1 cellular context compared by ENCODE assay signal in genomic region chr1:204513117-204513716, GRCh38.
TF ChIP-seq lines count a peak whose summit lies in the region.

No MANE protein-coding gene starts in this region.

TF ChIP-seq in SK-N-SH, 30 proteins besides CTCF, POLR2A, EP300 and RAD21 (continued from another document):
- TF ChIP-seq, protein P1, sequence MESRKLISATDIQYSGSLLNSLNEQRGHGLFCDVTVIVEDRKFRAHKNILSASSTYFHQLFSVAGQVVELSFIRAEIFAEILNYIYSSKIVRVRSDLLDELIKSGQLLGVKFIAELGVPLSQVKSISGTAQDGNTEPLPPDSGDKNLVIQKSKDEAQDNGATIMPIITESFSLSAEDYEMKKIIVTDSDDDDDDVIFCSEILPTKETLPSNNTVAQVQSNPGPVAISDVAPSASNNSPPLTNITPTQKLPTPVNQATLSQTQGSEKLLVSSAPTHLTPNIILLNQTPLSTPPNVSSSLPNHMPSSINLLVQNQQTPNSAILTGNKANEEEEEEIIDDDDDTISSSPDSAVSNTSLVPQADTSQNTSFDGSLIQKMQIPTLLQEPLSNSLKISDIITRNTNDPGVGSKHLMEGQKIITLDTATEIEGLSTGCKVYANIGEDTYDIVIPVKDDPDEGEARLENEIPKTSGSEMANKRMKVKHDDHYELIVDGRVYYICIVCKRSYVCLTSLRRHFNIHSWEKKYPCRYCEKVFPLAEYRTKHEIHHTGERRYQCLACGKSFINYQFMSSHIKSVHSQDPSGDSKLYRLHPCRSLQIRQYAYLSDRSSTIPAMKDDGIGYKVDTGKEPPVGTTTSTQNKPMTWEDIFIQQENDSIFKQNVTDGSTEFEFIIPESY (IDR thresholded peaks at IDR 0.05; ENCODE audit: borderline replicate concordance, low read depth) = no peak
- TF ChIP-seq JUND (IDR thresholded peaks at IDR 0.05) (no peak), MEF2A (IDR thresholded peaks at IDR 0.05; ENCODE audit: borderline replicate concordance, low read depth) (no peak), IRF3 (IDR thresholded peaks at IDR 0.05; ENCODE audit: low read depth, low read length) (no peak), FOXM1 (IDR thresholded peaks at IDR 0.05; ENCODE audit: low read depth) (no peak), GABPA (IDR thresholded peaks at IDR 0.05; ENCODE audit: low read depth) (no peak), EZH2phosphoT487 (IDR thresholded peaks at IDR 0.05; ENCODE audit: borderline replicate concordance, low read depth) (no peak), NFIC (IDR thresholded peaks at IDR 0.05; ENCODE audit: borderline replicate concordance) (no peak), MXI1 (IDR thresholded peaks at IDR 0.05; ENCODE audit: low read depth, low read length) (no peak), RXRA (IDR thresholded peaks at IDR 0.05; ENCODE audit: borderline replicate concordance, low read depth) (no peak), RFX5 (IDR thresholded peaks at IDR 0.05; ENCODE audit: low read length) (no peak)
